Comparison of ENCODE assay signal across 20 cellular contexts in genomic region chr4:2302387-2303119, GRCh38. TPM values are rescaled to one million over a fixed set of nuclear protein-coding genes. Genes with fewer than 3 reads are reported as not detected.
DNase-seq lines count a peak whose midpoint lies in the region; ATAC-seq and TF ChIP-seq lines count a peak whose summit lies in the region.
"Had no signal": no experiment of that assay in that cellular context is flagged by ENCODE, and none has a peak within 500 bp of the region (broad histone marks: within the 10 kb centered on the region; RNA-seq: fewer than 3 reads in every experiment).

No MANE protein-coding gene starts in this region.

- WGBS in endodermal cell (ENCODE audit: insufficient coverage in 1 of 2, insufficient read length in 1 of 2), 2 experiments = 93 to 97% methylated on average over 25 to 28 of the region's 28 CpGs
- WGBS in neuronal stem cell (ENCODE audit: extremely low coverage in 2 of 2, insufficient read length in 2 of 2, insufficient replicate concordance in 1 of 2), 2 donors = no CpG with 5 or more reads among the region's 28 CpGs

- no peak overlapping the region for H3K27ac Mint-ChIP-seq in activated CD8-positive, alpha-beta memory T cell treated with anti-CD3 and anti-CD28 coated beads, Interleukin-2, amount 10 ng/mL, durations not matched to agents 7 days and 5 days
- H3K27ac Mint-ChIP-seq in endodermal cell = no peak overlapping the region
- H3K27ac Mint-ChIP-seq: H9 had no signal

- peak overlapping the region; percentile 66 for H2AK5ac ChIP-seq in neuronal stem cell (ENCODE audit: low read depth, low read length)

- ATAC-seq in activated CD8-positive, alpha-beta memory T cell treated with anti-CD3 and anti-CD28 coated beads, Interleukin-2, amount 10 ng/mL, durations not matched to agents 7 days and 5 days = no peak
- no peak for ATAC-seq in Right ventricle myocardium superior (ENCODE audit: poor library complexity)
- ATAC-seq: Panc1, Right ventricle myocardium inferior had no signal

- no peak overlapping the region for H3K18ac ChIP-seq in neuronal stem cell (ENCODE audit: low read length)

- CTCF ChIA-PET in activated CD8-positive, alpha-beta memory T cell treated with anti-CD3 and anti-CD28 coated beads, Interleukin-2, amount 10 ng/mL, durations not matched to agents 7 days and 5 days (lab: Charles Lee) = interaction anchor here (0.9 to 1.2 kb wide), 2 partner anchors 12 to 554 kb away, joined by 3 read pairs; no protein-coding TSS in a partner anchor
- CTCF ChIA-PET in RWPE1 (lab: Yijun Ruan, JAX) = no interaction called here

- no peak overlapping the region for H3K14ac ChIP-seq in neuronal stem cell (ENCODE audit: low read length)

- H3K23ac ChIP-seq in neuronal stem cell (ENCODE audit: low read depth, low read length, poor library complexity) = no peak overlapping the region

- no peaks in the 10 kb centered on the region for H3K27me3 Mint-ChIP-seq in activated CD8-positive, alpha-beta memory T cell treated with anti-CD3 and anti-CD28 coated beads, Interleukin-2, amount 10 ng/mL, durations not matched to agents 7 days and 5 days
- H3K27me3 Mint-ChIP-seq in endodermal cell (ENCODE audit: insufficient read depth) = peaks cover 2% of the 10 kb centered on the region

- no peak overlapping the region for H3K9ac ChIP-seq in endodermal cell (ENCODE audit: extremely low read depth, low read length, poor library complexity, severe bottlenecking)
- no peak overlapping the region for H3K9ac ChIP-seq in neuronal stem cell (ENCODE audit: low read depth, low read length, poor library complexity)

- no peak overlapping the region for H4K91ac ChIP-seq in neuronal stem cell (ENCODE audit: low read depth, low read length, poor library complexity)

- H3K9me3 ChIP-seq in endodermal cell (ENCODE audit: control insufficient read depth, low read length) (peaks cover 10% of the 10 kb centered on the region), neuronal stem cell (replicated peaks in 1 of 2; ENCODE audit: control insufficient read depth in 2 of 2, insufficient read depth in 1 of 2, low read depth in 1 of 2, low read length in 2 of 2) (peaks cover 6 to 10% of the 10 kb centered on the region in 2 donors)

- peaks cover 4% of the 10 kb centered on the region for H3K36me3 Mint-ChIP-seq in activated CD8-positive, alpha-beta memory T cell treated with anti-CD3 and anti-CD28 coated beads, Interleukin-2, amount 10 ng/mL, durations not matched to agents 7 days and 5 days
- no peaks in the 10 kb centered on the region for H3K36me3 Mint-ChIP-seq in endodermal cell (ENCODE audit: low read depth)
- H3K36me3 Mint-ChIP-seq: IgD-negative memory B cell had no signal

- H3K4me1 ChIP-seq in endodermal cell (ENCODE audit: control insufficient read depth, insufficient read depth, low read length) (no peaks in the 10 kb centered on the region), neuronal stem cell (ENCODE audit: control insufficient read depth in 2 of 2, insufficient read depth in 1 of 2, low read depth in 1 of 2, low read length in 2 of 2) (peaks cover 0 to 2% of the 10 kb centered on the region in 2 donors)
- H3K4me1 ChIP-seq: Caco-2 had no signal

- H3K27me3 ChIP-seq in endodermal cell (ENCODE audit: control insufficient read depth, insufficient read depth, low read length, poor library complexity, severe bottlenecking) (no peaks in the 10 kb centered on the region), neuronal stem cell (ENCODE audit: control insufficient read depth in 3 of 3, insufficient read depth in 3 of 3, low read depth in 1 of 3, low read length in 3 of 3) (peaks cover 0 to 20% (median 0%) of the 10 kb centered on the region in 3 experiments)

- no peak overlapping the region for H2BK5ac ChIP-seq in neuronal stem cell (ENCODE audit: low read length)

- no peaks in the 10 kb centered on the region for H3K79me1 ChIP-seq in neuronal stem cell (ENCODE audit: low read depth, low read length)

- no peak overlapping the region for H4K8ac ChIP-seq in neuronal stem cell (ENCODE audit: low read depth, low read length)

- H3K9me3 Mint-ChIP-seq in activated CD8-positive, alpha-beta memory T cell treated with anti-CD3 and anti-CD28 coated beads, Interleukin-2, amount 10 ng/mL, durations not matched to agents 7 days and 5 days (ENCODE audit: low read depth) = peaks cover 5% of the 10 kb centered on the region
- peaks cover 18% of the 10 kb centered on the region for H3K9me3 Mint-ChIP-seq in endodermal cell

- TF ChIP-seq CTCF in endodermal cell (conservative IDR thresholded peaks at IDR 0.05) (no peak), RWPE1 (conservative IDR thresholded peaks at IDR 0.05; ENCODE audit: low read depth) (no peak)

- peak; percentile 35 for DNase-seq in activated CD8-positive, alpha-beta memory T cell treated with anti-CD3 and anti-CD28 coated beads, Interleukin-2, amount 10 ng/mL, durations not matched to agents 7 days and 5 days
- no peak for DNase-seq in activated CD8-positive, alpha-beta memory T cell treated with anti-CD3 and anti-CD28 coated beads, Interleukin-2, amount 50 U/mL, for 4 hours
- DNase-seq in endodermal cell (peak; percentile 39), neuronal stem cell (ENCODE audit: low spot score) (no peak), NCI-H2171 treated with DMSO at 0.1 percent for 48 hours (lab: John Stamatoyannopoulos, UW) (no peak), Right ventricle myocardium superior (no peak), RWPE1 (ENCODE audit: low spot score) (no peak)
- DNase-seq: AML-193, Caco-2, H9, Kasumi-1, MM.1S, NCI-H1092 treated with DMSO at 0.1 percent for 48 hours, NCI-H2081 treated with DMSO at 0.1 percent for 48 hours, NCI-H510A treated with DMSO at 0.1 percent for 48 hours, NCI-H82 had no signal

- H3K4me3 Mint-ChIP-seq in activated CD8-positive, alpha-beta memory T cell treated with anti-CD3 and anti-CD28 coated beads, Interleukin-2, amount 10 ng/mL, durations not matched to agents 7 days and 5 days = no peak overlapping the region
- H3K4me3 Mint-ChIP-seq in endodermal cell = no peak overlapping the region
- H3K4me3 Mint-ChIP-seq: H9, IgD-negative memory B cell had no signal

- no peak overlapping the region for H3K4ac ChIP-seq in neuronal stem cell (ENCODE audit: low read length)

- no peak overlapping the region for H3K4me2 ChIP-seq in neuronal stem cell (ENCODE audit: insufficient read depth, low read length, poor library complexity, severe bottlenecking)

- H2BK12ac ChIP-seq in neuronal stem cell (ENCODE audit: low read length) = no peak overlapping the region

- peaks cover 4% of the 10 kb centered on the region for H3K4me1 Mint-ChIP-seq in activated CD8-positive, alpha-beta memory T cell treated with anti-CD3 and anti-CD28 coated beads, Interleukin-2, amount 10 ng/mL, durations not matched to agents 7 days and 5 days
- no peaks in the 10 kb centered on the region for H3K4me1 Mint-ChIP-seq in endodermal cell

- H3K36me3 ChIP-seq in endodermal cell (ENCODE audit: control insufficient read depth, insufficient read depth, low read length) (no peaks in the 10 kb centered on the region), neuronal stem cell (replicated peaks in 1 of 2; ENCODE audit: control insufficient read depth in 2 of 2, insufficient read depth in 2 of 2, low read length in 2 of 2) (no peaks in the 10 kb centered on the region)

- H2BK120ac ChIP-seq in neuronal stem cell (ENCODE audit: low read depth, low read length) = no peak overlapping the region

- no peak overlapping the region for H2AFZ ChIP-seq in neuronal stem cell (ENCODE audit: low read length)

- H2BK15ac ChIP-seq in neuronal stem cell (ENCODE audit: low read length) = no peak overlapping the region

- POLR2A ChIA-PET in RWPE1 (lab: Yijun Ruan, JAX; ENCODE audit: low non-redundant PET) = no interaction called here

- no peak overlapping the region for H3K4me3 ChIP-seq in endodermal cell (ENCODE audit: low read length)
- no peak overlapping the region for H3K4me3 ChIP-seq in neuronal stem cell (ENCODE audit: low read length in 2 of 2)

- intact Hi-C loops in Right ventricle myocardium superior (cut with DNase I) = no loop called here

- H3K27ac ChIP-seq in endodermal cell (ENCODE audit: low read depth, low read length) (no peak overlapping the region), neuronal stem cell (replicated peaks; ENCODE audit: low read length) (no peak overlapping the region), RWPE1 (no peak overlapping the region)
- H3K27ac ChIP-seq: HL-60 had no signal

RNA-seq across cellular contexts. Expression of gene MXD4, which starts 40.6 kb away (rescaled TPM):
- total RNA-seq in activated CD8-positive, alpha-beta memory T cell treated with anti-CD3 and anti-CD28 coated beads, Interleukin-2, amount 10 ng/mL, durations not matched to agents 7 days and 5 days = 10 to 100 TPM; 13.7 to 14.3 TPM
- total RNA-seq in endodermal cell = 10 to 100 TPM; 46.0 to 78.8 TPM
- 44.5 TPM for polyA plus RNA-seq in endodermal cell (2013, experiment 1 of 2)
- polyA plus RNA-seq in endodermal cell (2013, experiment 2 of 2) = 46.2 TPM
- 45.6 TPM for polyA plus RNA-seq in neuronal stem cell (2013, experiment 1 of 2)
- polyA plus RNA-seq in neuronal stem cell (2013, experiment 2 of 2) = 47.1 TPM
- total RNA-seq in Right ventricle myocardium superior = 31.5 TPM

Comparison
In these comparisons a context has a peak if more than half of its experiments do, and no peak if none do; other contexts are left out.
1. DNase-seq: peak in activated CD8-positive, alpha-beta memory T cell treated with anti-CD3 and anti-CD28 coated beads, Interleukin-2, amount 10 ng/mL, durations not matched to agents 7 days and 5 days (single experiment) and endodermal cell (single experiment); none in activated CD8-positive, alpha-beta memory T cell treated with anti-CD3 and anti-CD28 coated beads, Interleukin-2, amount 50 U/mL, for 4 hours (single experiment), neuronal stem cell (single experiment), NCI-H2171 treated with DMSO at 0.1 percent for 48 hours (single experiment), Right ventricle myocardium superior (single experiment) and RWPE1 (single experiment).